Comparison of ENCODE assay signal across 22 cellular contexts in the genomic region with DNA sequence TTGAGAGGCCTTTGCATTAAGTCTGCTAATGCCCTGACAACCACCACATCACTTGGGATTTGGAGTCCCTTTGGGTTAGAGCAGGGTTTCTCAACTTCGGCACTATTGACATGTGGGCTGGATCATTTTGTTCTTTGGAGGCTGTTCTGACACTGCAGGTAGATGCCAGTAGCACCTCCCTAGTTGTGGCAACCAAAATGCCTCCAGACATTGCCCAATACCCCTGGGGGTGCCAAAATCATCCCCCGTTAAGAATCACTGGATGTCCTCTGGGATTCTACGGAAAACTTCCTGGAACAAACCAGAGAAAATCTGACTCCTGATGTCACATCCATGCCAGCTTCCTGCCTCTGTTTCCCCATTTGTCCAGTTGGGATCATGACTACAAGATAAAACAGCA. TPM values are rescaled to one million over a fixed set of nuclear protein-coding genes. Genes with fewer than 3 reads are reported as not detected.
DNase-seq lines count a peak whose midpoint lies in the region; ATAC-seq and TF ChIP-seq lines count a peak whose summit lies in the region.
"Had no signal": no experiment of that assay in that cellular context is flagged by ENCODE, and none has a peak within 500 bp of the region (broad histone marks: within the 10 kb centered on the region; RNA-seq: fewer than 3 reads in every experiment).

No MANE protein-coding gene starts in this region.

- H3K27me3 ChIP-seq in mammary epithelial cell (ENCODE audit: insufficient read depth, low read length) (no peaks in the 10 kb centered on the region), osteoblast (ENCODE audit: insufficient read depth, low read length) (no peaks in the 10 kb centered on the region), vagina (no peaks in the 10 kb centered on the region)
- H3K27me3 ChIP-seq: heart right ventricle had no signal

- H3K36me3 Mint-ChIP-seq in activated naive CD4-positive, alpha-beta T cell treated with anti-CD3 and anti-CD28 coated beads, Interleukin-2, amount 50 U/mL, for 72 hours: no peaks in the 10 kb centered on the region
- H3K36me3 Mint-ChIP-seq: naive thymus-derived CD8-positive, alpha-beta T cell had no signal

- H3K4me1 ChIP-seq in mammary epithelial cell (ENCODE audit: insufficient read depth, low read length) (peaks cover 19% of the 10 kb centered on the region), osteoblast (ENCODE audit: insufficient read depth, low read length) (peaks cover 22% of the 10 kb centered on the region), vagina (peaks cover 13% of the 10 kb centered on the region)
- H3K4me1 ChIP-seq: HAP-1, parathyroid adenoma had no signal

- peak overlapping the region; percentile 8 to 62 for H3K27ac Mint-ChIP-seq in activated naive CD4-positive, alpha-beta T cell treated with anti-CD3 and anti-CD28 coated beads, Interleukin-2, amount 50 U/mL, for 72 hours
- H3K27ac Mint-ChIP-seq: activated B cell treated with CpG ODN at 0.5 μM for 24 hours, immature natural killer cell had no signal

- H4K20me1 ChIP-seq in mammary epithelial cell (ENCODE audit: insufficient read depth, low read length) (no peaks in the 10 kb centered on the region), osteoblast (ENCODE audit: insufficient read depth, low read length) (no peaks in the 10 kb centered on the region)

- H3K4me3 ChIP-seq in mammary epithelial cell (replicated peaks in 1 of 3; ENCODE audit: insufficient read depth in 1 of 3, low read depth in 2 of 3, low read length in 3 of 3) (no peak overlapping the region), osteoblast (ENCODE audit: insufficient read depth, low read length) (peak overlapping the region; percentile 13), vagina (no peak overlapping the region)
- H3K4me3 ChIP-seq: HAP-1, heart right ventricle, skin epidermis had no signal

- H3K9me3 ChIP-seq in mammary epithelial cell (replicated peaks; ENCODE audit: insufficient read depth, low read length): no peaks in the 10 kb centered on the region
- H3K9me3 ChIP-seq in osteoblast (ENCODE audit: low read depth, low read length): no peaks in the 10 kb centered on the region
- H3K9me3 ChIP-seq in vagina: no peaks in the 10 kb centered on the region
- H3K9me3 ChIP-seq: HAP-1, heart right ventricle had no signal

- no peaks in the 10 kb centered on the region for H3K79me2 ChIP-seq in mammary epithelial cell (ENCODE audit: insufficient read depth, low read length)
- H3K79me2 ChIP-seq in osteoblast (ENCODE audit: insufficient read depth, low read length): no peaks in the 10 kb centered on the region
- H3K79me2 ChIP-seq: parathyroid adenoma had no signal

- CTCF ChIA-PET in mammary epithelial cell (lab: Charles Lee; ENCODE audit: low non-redundant PET): no interaction called here

- no TSS peak for BruUV-seq in mammary epithelial cell (replicated peaks; lab: Mats Ljungman, UMichigan)

- in situ Hi-C loops in mammary epithelial cell (cut with MboI; ENCODE audit: low sequenced_read_pairs in 2 of 2): no loop called here

- H3K27ac ChIP-seq in mammary epithelial cell (ENCODE audit: insufficient read depth, low read depth, low read length) (peak overlapping the region; percentile 41), osteoblast (ENCODE audit: low read depth, low read length) (peak overlapping the region; percentile 90), vagina (peak overlapping the region; percentile 84)
- H3K27ac ChIP-seq: C4-2B, parathyroid adenoma had no signal

- DNase-seq in activated naive CD4-positive, alpha-beta T cell treated with anti-CD3 and anti-CD28 coated beads, Interleukin-2, amount 50 U/mL, for 72 hours (ENCODE audit: low spot score in 2 of 2): no peak
- no peak for DNase-seq in activated naive CD4-positive, alpha-beta T cell treated with anti-CD3 and anti-CD28 coated beads, Interleukin-2, amount 50 U/mL, for 16 hours
- no peak for DNase-seq in mammary epithelial cell
- no peak for DNase-seq in osteoblast (ENCODE audit: insufficient read length, low spot score, missing footprints)
- DNase-seq in vagina (ENCODE audit: extremely low spot score in 2 of 2): no peak
- no peak for DNase-seq in islet precursor cell
- no peak for DNase-seq in globus pallidus (ENCODE audit: low spot score)
- DNase-seq: activated B cell treated with CpG ODN at 0.5 μM for 24 hours; amygdala; DMS 273 treated with DMSO at 0.1 percent for 48 hours; effector CD4-positive, alpha-beta T cell; heart right ventricle; immature natural killer cell; naive thymus-derived CD8-positive, alpha-beta T cell; NCI-H1417; NCI-H69; stimulated activated CD4-positive, alpha-beta T cell treated with anti-CD3 and anti-CD28 coated beads, Interleukin-2, amount 100 ng/mL, for 48 hours had no signal

- TF ChIP-seq POLR2A in vagina (IDR thresholded peaks at IDR 0.05): no peak

- TF ChIP-seq CTCF in mammary epithelial cell (conservative IDR thresholded peaks at IDR 0.05 in 1 of 2, IDR thresholded peaks at IDR 0.05 in 1 of 2; ENCODE audit: extremely low read depth in 1 of 2, insufficient read depth in 1 of 2, low read depth in 1 of 2, low read length in 2 of 2) (no peak), osteoblast (IDR thresholded peaks at IDR 0.05; ENCODE audit: extremely low read depth, low read depth, low read length) (no peak), vagina (IDR thresholded peaks at IDR 0.05) (no peak)

- ATAC-seq in activated naive CD4-positive, alpha-beta T cell treated with anti-CD3 and anti-CD28 coated beads, Interleukin-2, amount 50 U/mL, for 72 hours: no peak
- ATAC-seq in GM18873 (IDR thresholded peaks at IDR 0.05; ENCODE audit: low FRiP score, unreplicated experiment): no peak
- ATAC-seq: naive thymus-derived CD8-positive, alpha-beta T cell had no signal

- intact Hi-C loops in mammary epithelial cell (cut with micrococcal nuclease): no loop called here
- intact Hi-C loops in vagina (cut with DNase I): no loop called here

- dilution Hi-C loops in mammary epithelial cell (cut with HindIII; ENCODE audit: low sequenced_read_pairs): no loop called here

- no peaks in the 10 kb centered on the region for H3K36me3 ChIP-seq in mammary epithelial cell (ENCODE audit: insufficient read depth, low read length)
- H3K36me3 ChIP-seq in osteoblast (ENCODE audit: insufficient read depth, low read length): no peaks in the 10 kb centered on the region
- H3K36me3 ChIP-seq in vagina: no peaks in the 10 kb centered on the region
- H3K36me3 ChIP-seq: HAP-1, heart right ventricle had no signal

- H3K9ac ChIP-seq in mammary epithelial cell (ENCODE audit: insufficient read depth, low read length): no peak overlapping the region
- H3K9ac ChIP-seq: parathyroid adenoma had no signal

- peaks cover 0 to 3% of the 10 kb centered on the region in 2 donors for H3K9me3 Mint-ChIP-seq in activated naive CD4-positive, alpha-beta T cell treated with anti-CD3 and anti-CD28 coated beads, Interleukin-2, amount 50 U/mL, for 72 hours
- H3K9me3 Mint-ChIP-seq: activated B cell treated with CpG ODN at 0.5 μM for 24 hours, immature natural killer cell had no signal

- WGBS in mammary epithelial cell (ENCODE audit: low coverage, missing lambda C conversion rate): 79% methylated on average over 3 of the region's 3 CpGs

- H3K4me2 ChIP-seq in mammary epithelial cell (ENCODE audit: insufficient read depth, low read depth, low read length) (peak overlapping the region; percentile 56), osteoblast (ENCODE audit: insufficient read depth, low read length) (peak overlapping the region; percentile 70)

- H2AFZ ChIP-seq in mammary epithelial cell (ENCODE audit: low read depth, low read length) (no peak overlapping the region), osteoblast (ENCODE audit: low read length) (peak overlapping the region; percentile 9)
- H2AFZ ChIP-seq: parathyroid adenoma had no signal

RNA-seq across cellular contexts. Expression of gene BLM, which starts 37.2 kb away (rescaled TPM):
- total RNA-seq in activated naive CD4-positive, alpha-beta T cell treated with anti-CD3 and anti-CD28 coated beads, Interleukin-2, amount 50 U/mL, for 72 hours: 10 to 100 TPM; 71.9 to 79.6 TPM
- total RNA-seq in mammary epithelial cell: 1 to 10 TPM in 1 of 2 donors, under 1 TPM in 1; 0.83 to 9.2 TPM
- polyA plus RNA-seq in mammary epithelial cell: 4.4 TPM
- polyA minus RNA-seq in mammary epithelial cell: 62.5 TPM
- 1.4 and 1.5 TPM in 2 replicates for total RNA-seq in osteoblast
- 1.7 TPM for total RNA-seq in vagina

Comparison
In these comparisons a context has a peak if more than half of its experiments do, and no peak if none do; other contexts are left out.
1. RNA of gene BLM, which starts 37.2 kb away (total RNA-seq): 71.9 to 79.6 TPM in activated naive CD4-positive, alpha-beta T cell treated with anti-CD3 and anti-CD28 coated beads, Interleukin-2, amount 50 U/mL, for 72 hours; 0.83 to 9.2 TPM in mammary epithelial cell, 1.7 TPM in vagina (single experiment) and 1.4 to 1.5 TPM in osteoblast; every median in the first group is over 4 times any median in the second.
2. Peak in every context shown above with its lines, with median percentiles within 50 percentile points of each other: H3K27ac ChIP-seq.